ENCODE assay signal across 27 cellular contexts in genomic region chr9:20112367-20112766, GRCh38.
"Had no signal": no experiment of that assay in that cellular context is flagged by ENCODE, and none has a peak within 500 bp of the region (broad histone marks: within the 10 kb centered on the region; RNA-seq: fewer than 3 reads in every experiment).

No MANE protein-coding gene starts in this region.

- H3K27me3 Mint-ChIP-seq: activated B cell treated with CpG ODN at 0.5 μM for 24 hours; activated naive CD8-positive, alpha-beta T cell; natural killer cell treated with Interleukin-12 subunit alpha and Interleukin-12 subunit beta and Interleukin-15 and Interleukin-18, amount 100 ng/mL, for 72 hours; progenitor cell of endocrine pancreas had no signal

- DNase-seq: activated B cell treated with CpG ODN at 0.5 μM for 24 hours; activated CD4-positive, alpha-beta T cell treated with anti-CD3 and anti-CD28 coated beads, Interleukin-2, amount 50 U/mL, for 4 hours; activated naive CD4-positive, alpha-beta T cell; activated T-cell treated with anti-CD3 and anti-CD28 coated beads for 4 hours; activated T-cell treated with anti-CD3 and anti-CD28 coated beads, Interleukin-2, amount 50 U/mL, for 72 hours; anterior cingulate cortex; cerebellar nuclear complex; colonic mucosa; effector memory CD4-positive, alpha-beta T cell; erythroblast; heart left ventricle; hypothalamus; left lung; mucosa of descending colon; ovary; right lobe of liver; stimulated activated CD4-positive, alpha-beta T cell treated with anti-CD3 and anti-CD28 coated beads, Interleukin-2, amount 100 ng/mL, for 48 hours; stimulated activated naive CD8-positive, alpha-beta T cell treated with anti-CD3 and anti-CD28 coated beads, Interleukin-15, Interleukin-2, amounts not matched to agents 100 U/mL and 50 U/mL, for 24 hours; T-helper 2 cell; testis; transverse colon had no signal

- H3K9me3 ChIP-seq: colonic mucosa, mucosa of descending colon, ovary, right lobe of liver, testis had no signal

- H3K4me1 Mint-ChIP-seq: activated B cell treated with CpG ODN at 0.5 μM for 24 hours had no signal

- H3K36me3 Mint-ChIP-seq: brain; natural killer cell treated with Interleukin-12 subunit alpha and Interleukin-12 subunit beta and Interleukin-15 and Interleukin-18, amount 100 ng/mL, for 72 hours had no signal

- H3K27me3 ChIP-seq: cardiac muscle cell, colonic mucosa, heart left ventricle, left lung, ovary, right lobe of liver, testis, transverse colon had no signal

- H3K4me3 ChIP-seq: cardiac muscle cell, colonic mucosa, heart left ventricle, left lung, lung, mucosa of descending colon, ovary, right lobe of liver, testis, transverse colon had no signal

- H3K4me3 Mint-ChIP-seq: activated B cell treated with CpG ODN at 0.5 μM for 24 hours; activated naive CD8-positive, alpha-beta T cell; activated T-cell treated with anti-CD3 and anti-CD28 coated beads, Interleukin-2, amount 50 U/mL, for 72 hours; brain; natural killer cell treated with Interleukin-12 subunit alpha and Interleukin-12 subunit beta and Interleukin-15 and Interleukin-18, amount 100 ng/mL, for 72 hours had no signal

- H3K27ac Mint-ChIP-seq: activated B cell treated with CpG ODN at 0.5 μM for 24 hours; activated naive CD8-positive, alpha-beta T cell; activated T-cell treated with anti-CD3 and anti-CD28 coated beads, Interleukin-2, amount 50 U/mL, for 72 hours; natural killer cell treated with Interleukin-12 subunit alpha and Interleukin-12 subunit beta and Interleukin-15 and Interleukin-18, amount 100 ng/mL, for 72 hours; progenitor cell of endocrine pancreas had no signal

- H3K4me1 ChIP-seq: colonic mucosa, heart left ventricle, left lung, right lobe of liver, testis had no signal

- H3K27ac ChIP-seq: cardiac muscle cell, colonic mucosa, heart left ventricle, left lung, ovary, right lobe of liver, testis, transverse colon had no signal

- ATAC-seq: activated T-cell treated with anti-CD3 and anti-CD28 coated beads, Interleukin-2, amount 50 U/mL, for 72 hours; heart left ventricle; left lung; mucosa of descending colon; natural killer cell treated with Interleukin-12 subunit alpha and Interleukin-12 subunit beta and Interleukin-15 and Interleukin-18, amount 100 ng/mL, for 72 hours; right lobe of liver; stimulated activated naive CD8-positive, alpha-beta T cell treated with anti-CD3 and anti-CD28 coated beads, Interleukin-15, Interleukin-2, amounts not matched to agents 100 U/mL and 50 U/mL, for 24 hours had no signal

- H3K36me3 ChIP-seq: cardiac muscle cell, colonic mucosa, heart left ventricle, left lung, ovary, right lobe of liver, transverse colon had no signal
